13 cellular contexts compared by ENCODE assay signal in the genomic region with DNA sequence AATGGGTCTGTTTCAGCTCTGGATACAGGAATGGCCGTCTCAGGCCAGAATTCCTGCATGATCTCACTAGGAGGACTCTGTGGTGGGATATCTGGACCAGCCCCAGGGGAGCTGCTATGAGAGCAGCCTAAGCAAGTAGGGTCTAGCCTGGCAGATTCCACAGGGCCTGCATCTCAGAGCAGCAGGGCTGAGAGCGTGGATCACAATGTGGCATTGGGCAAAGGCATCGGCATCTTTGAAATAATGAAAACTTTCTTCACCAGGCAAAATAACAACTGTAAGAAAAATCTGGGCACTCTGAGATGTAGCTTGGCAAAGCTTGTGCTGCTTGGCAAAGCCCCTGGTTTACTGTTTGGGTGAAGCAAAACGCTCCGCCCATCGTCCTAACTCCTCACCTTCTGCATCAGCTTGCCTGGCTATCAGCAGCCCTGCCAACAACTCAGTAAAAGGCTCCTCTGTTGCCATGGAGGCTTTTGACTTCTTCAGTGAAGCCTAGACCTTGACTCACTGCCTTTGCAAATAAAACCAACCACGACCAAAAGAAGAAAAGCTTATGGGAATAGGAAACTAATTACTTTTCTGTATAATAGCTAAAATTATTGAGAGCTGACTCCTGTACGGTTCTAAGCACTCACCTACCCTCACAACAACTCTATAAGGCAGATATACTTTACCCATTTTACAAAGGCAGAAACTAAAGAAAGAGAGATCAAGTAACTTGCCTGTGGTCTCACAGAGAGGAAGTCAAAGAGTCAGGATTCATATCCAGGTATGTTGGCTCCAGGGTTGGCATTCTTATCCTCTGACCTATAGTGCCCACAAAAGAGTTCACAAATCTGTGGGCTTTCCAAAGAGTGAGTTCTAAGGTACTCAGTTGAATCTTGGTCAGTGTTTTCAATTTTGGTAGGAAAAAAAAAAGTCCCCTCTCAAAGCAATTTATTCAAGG.
DNase-seq lines count a peak whose midpoint lies in the region; ATAC-seq and TF ChIP-seq lines count a peak whose summit lies in the region.
"Had no signal": no experiment of that assay in that cellular context is flagged by ENCODE, and none has a peak within 500 bp of the region (broad histone marks: within the 10 kb centered on the region; RNA-seq: fewer than 3 reads in every experiment).

No MANE protein-coding gene starts in this region.

- TF ChIP-seq CTCF in VCaP (conservative IDR thresholded peaks at IDR 0.05) = no peak
- no peak for TF ChIP-seq CTCF in foreskin keratinocyte (conservative IDR thresholded peaks at IDR 0.05)

- peaks cover 11% of the 10 kb centered on the region for H3K27me3 Mint-ChIP-seq in activated CD4-positive, alpha-beta T cell treated with anti-CD3 and anti-CD28 coated beads, Interleukin-2, amount 10 ng/mL, durations not matched to agents 7 days and 5 days

- H3K4me3 Mint-ChIP-seq in activated CD4-positive, alpha-beta T cell treated with anti-CD3 and anti-CD28 coated beads, Interleukin-2, amount 10 ng/mL, durations not matched to agents 7 days and 5 days = no peak overlapping the region
- H3K4me3 Mint-ChIP-seq: activated naive CD4-positive, alpha-beta T cell treated with anti-CD3 and anti-CD28 coated beads, Interleukin-2, amount 50 U/mL, for 24 hours had no signal

- CTCF ChIA-PET in activated CD4-positive, alpha-beta T cell treated with anti-CD3 and anti-CD28 coated beads, Interleukin-2, amount 10 ng/mL, durations not matched to agents 7 days and 5 days (lab: Charles Lee) = no interaction called here

- peak; percentile 91 for ATAC-seq in foreskin keratinocyte
- no peak for ATAC-seq in GM18861 (IDR thresholded peaks at IDR 0.05; ENCODE audit: unreplicated experiment)
- no peak for ATAC-seq in GM18502 (IDR thresholded peaks at IDR 0.05; ENCODE audit: poor library complexity, unreplicated experiment)

- no peaks in the 10 kb centered on the region for H3K27me3 ChIP-seq in foreskin keratinocyte

- POLR2A ChIA-PET in activated CD4-positive, alpha-beta T cell treated with anti-CD3 and anti-CD28 coated beads, Interleukin-2, amount 10 ng/mL, durations not matched to agents 7 days and 5 days (lab: Charles Lee) = no interaction called here

- peaks cover 9% of the 10 kb centered on the region for H3K4me1 ChIP-seq in foreskin keratinocyte

- H3K27ac Mint-ChIP-seq in activated CD4-positive, alpha-beta T cell treated with anti-CD3 and anti-CD28 coated beads, Interleukin-2, amount 10 ng/mL, durations not matched to agents 7 days and 5 days = no peak overlapping the region
- H3K27ac Mint-ChIP-seq: activated naive CD4-positive, alpha-beta T cell treated with anti-CD3 and anti-CD28 coated beads, Interleukin-2, amount 50 U/mL, for 24 hours; progenitor cell of endocrine pancreas had no signal

- H3K36me3 Mint-ChIP-seq in activated CD4-positive, alpha-beta T cell treated with anti-CD3 and anti-CD28 coated beads, Interleukin-2, amount 10 ng/mL, durations not matched to agents 7 days and 5 days (ENCODE audit: low read depth) = no peaks in the 10 kb centered on the region
- H3K36me3 Mint-ChIP-seq: activated naive CD4-positive, alpha-beta T cell treated with anti-CD3 and anti-CD28 coated beads, Interleukin-2, amount 50 U/mL, for 24 hours had no signal

- no peaks in the 10 kb centered on the region for H3K9me3 Mint-ChIP-seq in activated CD4-positive, alpha-beta T cell treated with anti-CD3 and anti-CD28 coated beads, Interleukin-2, amount 10 ng/mL, durations not matched to agents 7 days and 5 days

- DNase-seq in HT-29 (ENCODE audit: low spot score) = peak; percentile 50
- peak; percentile 81 to 90 for DNase-seq in foreskin keratinocyte
- DNase-seq in stromal cell of bone marrow (ENCODE audit: low read depth) = peak; percentile 44
- DNase-seq in mesenteric fat pad (ENCODE audit: low spot score) = no peak
- no peak for DNase-seq in activated CD4-positive, alpha-beta T cell treated with anti-CD3 and anti-CD28 coated beads, Interleukin-2, amount 10 ng/mL, durations not matched to agents 7 days and 5 days
- DNase-seq: activated CD4-positive, alpha-beta T cell treated with anti-CD3 and anti-CD28 coated beads for 1 hour; NCI-H1105; NCI-H510A had no signal

- H3K27ac ChIP-seq in VCaP (peak overlapping the region; percentile 34), foreskin keratinocyte (no peak overlapping the region)

- no peaks in the 10 kb centered on the region for H3K4me1 Mint-ChIP-seq in activated CD4-positive, alpha-beta T cell treated with anti-CD3 and anti-CD28 coated beads, Interleukin-2, amount 10 ng/mL, durations not matched to agents 7 days and 5 days
- H3K4me1 Mint-ChIP-seq: activated naive CD4-positive, alpha-beta T cell treated with anti-CD3 and anti-CD28 coated beads, Interleukin-2, amount 50 U/mL, for 24 hours had no signal

Comparison
In these comparisons a context has a peak if more than half of its experiments do, and no peak if none do; other contexts are left out.
1. DNase-seq: peak in HT-29 (single experiment), foreskin keratinocyte (2 of 2) and stromal cell of bone marrow (single experiment); none in mesenteric fat pad (single experiment) and activated CD4-positive, alpha-beta T cell treated with anti-CD3 and anti-CD28 coated beads, Interleukin-2, amount 10 ng/mL, durations not matched to agents 7 days and 5 days (single experiment).